1 cellular context compared by ENCODE assay signal in the genomic region with DNA sequence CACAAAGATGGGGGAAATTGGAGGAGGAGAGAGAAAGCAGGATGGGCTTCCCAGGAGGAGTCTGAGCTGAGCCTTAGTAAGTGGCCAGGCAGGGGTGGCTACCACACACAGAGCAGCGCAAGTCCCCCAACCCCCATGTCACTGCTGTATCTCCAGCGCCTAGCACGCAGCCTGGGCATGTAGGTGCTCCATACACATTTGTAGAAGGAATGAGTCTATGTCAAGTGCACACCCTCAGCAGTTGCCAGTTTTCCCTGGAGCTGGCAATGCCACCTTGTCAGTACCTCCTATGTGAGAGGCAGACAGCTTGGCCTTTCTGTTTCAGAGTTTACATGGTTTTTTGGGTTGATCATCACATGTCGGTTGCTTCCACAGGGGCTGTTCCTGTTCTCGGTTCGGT.
TF ChIP-seq lines count a peak whose summit lies in the region.

No MANE protein-coding gene starts in this region.

TF ChIP-seq in H1, 55 proteins besides CTCF, POLR2A, EP300 and RAD21:
- no peak for TF ChIP-seq SIN3A (conservative IDR thresholded peaks at IDR 0.05 in 1 of 2, IDR thresholded peaks at IDR 0.05 in 1 of 2; ENCODE audit: low read depth in 1 of 2, low read length in 2 of 2)
- no peak for TF ChIP-seq TAF1 (IDR thresholded peaks at IDR 0.05; ENCODE audit: low read depth, low read length)
- no peak for TF ChIP-seq EGR1 (IDR thresholded peaks at IDR 0.05; ENCODE audit: borderline replicate concordance, low read depth, low read length)
- no peak for TF ChIP-seq RFX5 (IDR thresholded peaks at IDR 0.05; ENCODE audit: borderline replicate concordance, low read depth, low read length)
- no peak for TF ChIP-seq CBX8 (IDR thresholded peaks at IDR 0.05; ENCODE audit: borderline replicate concordance, low read depth, low read length)
- TF ChIP-seq KDM1A (IDR thresholded peaks at IDR 0.05; ENCODE audit: borderline replicate concordance, low read length) = no peak
- TF ChIP-seq KDM4A (IDR thresholded peaks at IDR 0.05; ENCODE audit: low read depth, low read length, severe bottlenecking) = no peak
- no peak for TF ChIP-seq CHD2 (IDR thresholded peaks at IDR 0.05; ENCODE audit: low read length)
- no peak for TF ChIP-seq HDAC2 (IDR thresholded peaks at IDR 0.05; ENCODE audit: borderline replicate concordance in 1 of 2, low read depth in 2 of 2, low read length in 2 of 2)
